Comparison of ENCODE assay signal across 1 cellular context in the genomic region with DNA sequence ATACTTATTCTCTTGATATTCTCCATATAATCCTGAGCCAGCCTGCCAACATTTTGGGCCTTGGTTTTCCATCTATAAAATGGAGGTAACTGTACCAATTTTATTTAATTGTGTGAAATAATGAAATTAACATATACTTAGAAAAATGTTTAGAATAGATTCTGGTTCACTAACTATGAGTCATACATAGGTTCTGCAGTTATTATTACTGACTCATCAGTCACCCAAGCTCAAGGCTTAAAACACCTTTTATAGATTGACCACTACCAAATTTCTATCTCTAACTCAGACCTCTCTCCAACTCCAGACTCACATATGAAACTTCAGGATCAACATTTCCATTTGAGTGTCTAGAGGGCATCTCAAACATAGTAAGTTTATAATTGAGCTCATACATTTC.
TF ChIP-seq lines count a peak whose summit lies in the region.

No MANE protein-coding gene starts in this region.

TF ChIP-seq in IMR-90, 13 proteins besides CTCF, POLR2A, EP300 and RAD21:
- TF ChIP-seq SMC3 (IDR thresholded peaks at IDR 0.05; ENCODE audit: low read depth, low read length) (no peak), FOS (IDR thresholded peaks at IDR 0.05; ENCODE audit: low read depth, low read length) (peak; percentile 72), MXI1 (IDR thresholded peaks at IDR 0.05; ENCODE audit: borderline replicate concordance, low read depth, low read length) (no peak)
